32 cellular contexts compared by ENCODE assay signal in the genomic region with DNA sequence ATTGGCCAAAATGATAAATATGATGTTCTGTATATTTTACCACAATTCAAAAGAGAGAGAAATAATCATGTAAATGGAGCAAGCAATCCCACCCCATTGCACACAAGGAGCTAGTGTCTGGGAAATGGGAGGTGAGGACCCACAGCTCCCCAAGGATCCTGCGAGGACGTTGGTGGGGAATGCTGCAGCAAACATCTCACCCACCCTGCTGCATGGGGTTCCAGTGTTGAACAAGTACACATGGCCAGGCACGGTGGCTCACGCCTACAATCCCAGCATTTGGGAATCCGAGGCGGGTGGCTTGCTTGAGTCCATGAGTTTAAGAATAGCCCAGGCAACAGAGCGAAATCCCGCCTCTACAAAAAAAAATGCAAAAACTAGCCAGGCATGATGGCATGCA. TPM values are rescaled to one million over a fixed set of nuclear protein-coding genes. Genes with fewer than 3 reads are reported as not detected.
DNase-seq lines count a peak whose midpoint lies in the region; ATAC-seq, FAIRE-seq and TF ChIP-seq lines count a peak whose summit lies in the region.
"Had no signal": no experiment of that assay in that cellular context is flagged by ENCODE, and none has a peak within 500 bp of the region (broad histone marks: within the 10 kb centered on the region; RNA-seq: fewer than 3 reads in every experiment).

No MANE protein-coding gene starts in this region.

- no peak for FAIRE-seq in H1 (lab: Jason Lieb, UNC)
- FAIRE-seq: GM18507 had no signal

- no peak overlapping the region for H3K4me2 ChIP-seq in H1 (ENCODE audit: insufficient read depth in 1 of 2, low read depth in 2 of 2, low read length in 2 of 2)

- no peak overlapping the region for H3K4me3 ChIP-seq in H1 (ENCODE audit: extremely low read depth in 1 of 4, insufficient read depth in 2 of 4, low read depth in 3 of 4, low read length in 4 of 4)
- H3K4me3 ChIP-seq: cardiac muscle cell, HAP-1, ovary, right atrium auricular region, upper lobe of right lung had no signal

- H4K20me1 ChIP-seq in H1 (replicated peaks in 1 of 2; ENCODE audit: control insufficient read depth in 1 of 2, insufficient read depth in 2 of 2, low read length in 2 of 2), result no peaks in the 10 kb centered on the region

- no peaks in the 10 kb centered on the region for H3K27me3 Mint-ChIP-seq in activated naive CD4-positive, alpha-beta T cell treated with anti-CD3 and anti-CD28 coated beads for 36 hours (ENCODE audit: low read depth)
- H3K27me3 Mint-ChIP-seq in T-helper 17 cell, result no peaks in the 10 kb centered on the region
- H3K27me3 Mint-ChIP-seq in stimulated activated memory B cell treated with anti-CD40 and anti-IgM and Interleukin-4, amounts not matched to agents 10 μg/mL and 1 μg/mL and 100 μg/mL, for 72 hours, result no peaks in the 10 kb centered on the region

- H3K23ac ChIP-seq in H1 (ENCODE audit: insufficient read length), result no peak overlapping the region

- no peak overlapping the region for H3K27ac ChIP-seq in H1 (ENCODE audit: low read depth, low read length)
- H3K27ac ChIP-seq: cardiac muscle cell, ovary, right atrium auricular region, RWPE1, upper lobe of right lung, WERI-Rb-1 had no signal

- H3K4me1 ChIP-seq in H1 (replicated peaks in 1 of 4; ENCODE audit: control insufficient read depth in 3 of 4, insufficient read depth in 4 of 4, low read length in 3 of 4), result no peaks in the 10 kb centered on the region; a peak in 1 of 7 replicates
- H3K4me1 ChIP-seq: HAP-1 had no signal

- H3K4me1 Mint-ChIP-seq in activated naive CD4-positive, alpha-beta T cell treated with anti-CD3 and anti-CD28 coated beads for 36 hours (ENCODE audit: low read depth), result peaks cover 65% of the 10 kb centered on the region
- peaks cover 55% of the 10 kb centered on the region for H3K4me1 Mint-ChIP-seq in T-helper 17 cell
- peaks cover 83% of the 10 kb centered on the region for H3K4me1 Mint-ChIP-seq in stimulated activated memory B cell treated with anti-CD40 and anti-IgM and Interleukin-4, amounts not matched to agents 10 μg/mL and 1 μg/mL and 100 μg/mL, for 72 hours

- ATAC-seq in T-helper 17 cell (no peak), GM21737 (IDR thresholded peaks at IDR 0.05; ENCODE audit: unreplicated experiment) (no peak)
- no peak for ATAC-seq in stimulated activated memory B cell treated with anti-CD40 and anti-IgM and Interleukin-4, amounts not matched to agents 10 μg/mL and 1 μg/mL and 100 μg/mL, for 72 hours
- ATAC-seq: left cardiac atrium, SK-N-SH treated with all-trans-retinoic acid at 6 μM for 48 hours, upper lobe of right lung had no signal

- no peak overlapping the region for H3K9ac ChIP-seq in H1 (replicated peaks in 1 of 4; ENCODE audit: extremely low read depth in 1 of 4, low read depth in 3 of 4, low read length in 3 of 4)

- WGBS in H1 (ENCODE audit: extremely low coverage in 1 of 2, insufficient coverage in 1 of 2, insufficient read length in 1 of 2, insufficient replicate concordance in 2 of 2, low coverage in 1 of 2, low lambda C conversion rate in 2 of 2, missing lambda C conversion rate in 1 of 2), 2 experiments, result 86% methylated on average over 8 of the region's 8 CpGs; no CpG with 5 or more reads in 1 of the 2 experiments

- no peaks in the 10 kb centered on the region for H3K36me3 ChIP-seq in H1 (ENCODE audit: control insufficient read depth in 2 of 4, insufficient read depth in 4 of 4, low read length in 3 of 4)
- H3K36me3 ChIP-seq: cardiac muscle cell, ovary, WERI-Rb-1 had no signal

- peaks cover 20% of the 10 kb centered on the region for H3K36me3 Mint-ChIP-seq in activated naive CD4-positive, alpha-beta T cell treated with anti-CD3 and anti-CD28 coated beads for 36 hours (ENCODE audit: low read depth)
- H3K36me3 Mint-ChIP-seq in T-helper 17 cell (ENCODE audit: low read depth), result peaks cover 4% of the 10 kb centered on the region
- H3K36me3 Mint-ChIP-seq in stimulated activated memory B cell treated with anti-CD40 and anti-IgM and Interleukin-4, amounts not matched to agents 10 μg/mL and 1 μg/mL and 100 μg/mL, for 72 hours, result peaks cover 50% of the 10 kb centered on the region

- H3K4ac ChIP-seq in H1 (replicated peaks; ENCODE audit: insufficient read length, low read depth, low read length), result no peak overlapping the region

- H3K14ac ChIP-seq in H1 (ENCODE audit: insufficient read length), result no peak overlapping the region

- no peak overlapping the region for H4K5ac ChIP-seq in H1 (ENCODE audit: insufficient read length, low read depth, low read length)

- no peak for TF ChIP-seq EP300 in H1 (IDR thresholded peaks at IDR 0.05; ENCODE audit: borderline replicate concordance in 1 of 2, low read depth in 2 of 2, low read length in 2 of 2)

- TF ChIP-seq POLR2A in H1 (IDR thresholded peaks at IDR 0.05; ENCODE audit: control extremely low read depth in 1 of 2, low read depth in 2 of 2, low read length in 2 of 2), result no peak

- H2BK12ac ChIP-seq in H1 (ENCODE audit: low read depth, low read length), result peak overlapping the region; percentile 50; the same call in 1 of the 2 replicates

- no peak overlapping the region for H2BK120ac ChIP-seq in H1 (replicated peaks; ENCODE audit: low read depth, low read length)

- H3K27ac Mint-ChIP-seq in activated naive CD4-positive, alpha-beta T cell treated with anti-CD3 and anti-CD28 coated beads for 36 hours, result peak overlapping the region; percentile 24
- peak overlapping the region; percentile 78 for H3K27ac Mint-ChIP-seq in T-helper 17 cell
- H3K27ac Mint-ChIP-seq in stimulated activated memory B cell treated with anti-CD40 and anti-IgM and Interleukin-4, amounts not matched to agents 10 μg/mL and 1 μg/mL and 100 μg/mL, for 72 hours, result peak overlapping the region; percentile 57

- H2BK20ac ChIP-seq in H1 (ENCODE audit: low read length), result no peak overlapping the region

- no peaks in the 10 kb centered on the region for H3K9me3 Mint-ChIP-seq in activated naive CD4-positive, alpha-beta T cell treated with anti-CD3 and anti-CD28 coated beads for 36 hours
- no peaks in the 10 kb centered on the region for H3K9me3 Mint-ChIP-seq in stimulated activated memory B cell treated with anti-CD40 and anti-IgM and Interleukin-4, amounts not matched to agents 10 μg/mL and 1 μg/mL and 100 μg/mL, for 72 hours
- H3K9me3 Mint-ChIP-seq: activated T-helper 2 cell treated with anti-CD3 and anti-CD28 coated beads, Interferon-gamma antibody, Interleukin-2, Interleukin-4, amounts not matched to agents 10 μg/mL and 5 μg/mL and 100 μg/mL, durations not matched to agents 14 hours and 24 hours and 36 hours had no signal

- H2AFZ ChIP-seq in H1 (ENCODE audit: low read length), result no peak overlapping the region

- no peaks in the 10 kb centered on the region for H3K27me3 ChIP-seq in H1 (replicated peaks in 1 of 4; ENCODE audit: control insufficient read depth in 3 of 4, extremely low read depth in 1 of 4, insufficient read depth in 3 of 4, low read length in 3 of 4)
- H3K27me3 ChIP-seq: cardiac muscle cell, ovary, right atrium auricular region, upper lobe of right lung had no signal

- no peak overlapping the region for H3K4me3 Mint-ChIP-seq in activated naive CD4-positive, alpha-beta T cell treated with anti-CD3 and anti-CD28 coated beads for 36 hours
- H3K4me3 Mint-ChIP-seq in T-helper 17 cell, result peak overlapping the region; percentile 47
- H3K4me3 Mint-ChIP-seq in stimulated activated memory B cell treated with anti-CD40 and anti-IgM and Interleukin-4, amounts not matched to agents 10 μg/mL and 1 μg/mL and 100 μg/mL, for 72 hours, result no peak overlapping the region
- H3K4me3 Mint-ChIP-seq: CD14-positive monocyte had no signal

- intact Hi-C loops in activated naive CD4-positive, alpha-beta T cell treated with anti-CD3 and anti-CD28 coated beads for 36 hours (cut with micrococcal nuclease), result no loop called here

- POLR2A ChIA-PET in H1 (lab: Charles Lee; ENCODE audit: partially characterized antibody) (interaction anchor here (1.3 kb wide), 1 partner anchor 15 kb away, joined by 4 read pairs; no protein-coding TSS in a partner anchor), HEK293T (lab: Yijun Ruan, JAX) (no interaction called here)

- CTCF ChIA-PET in activated naive CD4-positive, alpha-beta T cell treated with anti-CD3 and anti-CD28 coated beads for 36 hours (lab: Charles Lee), result interaction anchor here (0.9 to 1.9 kb wide), 2 partner anchors 14 to 19 kb away, joined by 3 to 4 read pairs; no protein-coding TSS in a partner anchor
- CTCF ChIA-PET in H1 (lab: Charles Lee; ENCODE audit: partially characterized antibody), result interaction anchor here (0.6 to 1.4 kb wide), 3 partner anchors 36 to 58 kb away, joined by 3 to 4 read pairs (median 3); no protein-coding TSS in a partner anchor
- CTCF ChIA-PET in HEK293T (lab: Yijun Ruan, JAX), result interaction anchor here (0.6 kb wide), 1 partner anchor 52 kb away, joined by 3 read pairs; no protein-coding TSS in a partner anchor

- no peak overlapping the region for H2BK15ac ChIP-seq in H1 (ENCODE audit: low read length)

- DNase-seq in activated naive CD4-positive, alpha-beta T cell treated with anti-CD3 and anti-CD28 coated beads for 36 hours, result no peak
- DNase-seq in activated naive CD4-positive, alpha-beta T cell treated with anti-CD3 and anti-CD28 coated beads, Interleukin-2, amount 50 U/mL, for 16 hours, result no peak
- DNase-seq in T-helper 17 cell (no peak), H1 (ENCODE audit: low read depth in 1 of 2, low spot score in 2 of 2) (no peak), HEK293T (ENCODE audit: extremely low spot score) (no peak), NOMO-1 treated with dmso at 0.1 percent for 144 hours (lab: John Stamatoyannopoulos, UW; ENCODE audit: unreplicated experiment) (no peak)
- DNase-seq: ACHN; anterior cingulate cortex; DMS153; head of caudate nucleus; KBM-7; left cardiac atrium; NCI-H1436; NCI-H2171 treated with DMSO at 0.1 percent for 48 hours; NCI-H526; ovary; stimulated activated CD4-positive, alpha-beta T cell treated with anti-CD3 and anti-CD28 coated beads, Interleukin-12 subunit alpha, Interleukin-12 subunit beta, amount 100 ng/mL, for 4 hours; upper lobe of right lung; WERI-Rb-1 had no signal

- TF ChIP-seq RAD21 in H1 (IDR thresholded peaks at IDR 0.05 in 1 of 2, conservative IDR thresholded peaks at IDR 0.05 in 1 of 2; ENCODE audit: low read depth in 2 of 2, low read length in 2 of 2), result no peak

- H3K23me2 ChIP-seq in H1 (ENCODE audit: low read depth, low read length), result no peaks in the 10 kb centered on the region

- no peak overlapping the region for H2AK5ac ChIP-seq in H1 (ENCODE audit: low read depth, low read length)

- no peak overlapping the region for H2BK5ac ChIP-seq in H1 (ENCODE audit: low read depth, low read length)

- no peak overlapping the region for H4K8ac ChIP-seq in H1 (ENCODE audit: extremely low read depth, insufficient read depth, low read length)

- H3K79me1 ChIP-seq in H1 (ENCODE audit: low read depth, low read length), result no peaks in the 10 kb centered on the region; the same call in 1 of the 2 replicates

- no peak overlapping the region for H3K56ac ChIP-seq in H1 (replicated peaks; ENCODE audit: insufficient read length, low read depth, low read length)

- H3K9me3 ChIP-seq in T-helper 17 cell (ENCODE audit: control insufficient read depth, low read length, poor library complexity, severe bottlenecking) (no peaks in the 10 kb centered on the region), H1 (ENCODE audit: insufficient read depth in 2 of 2, low read depth in 1 of 2, low read length in 1 of 2) (no peaks in the 10 kb centered on the region)
- H3K9me3 ChIP-seq: HAP-1, ovary, right atrium auricular region, upper lobe of right lung had no signal

- no peaks in the 10 kb centered on the region for H3K79me2 ChIP-seq in H1 (ENCODE audit: control insufficient read depth in 1 of 2, insufficient read depth in 2 of 2, low read length in 2 of 2)

- no peak overlapping the region for H4K91ac ChIP-seq in H1 (replicated peaks; ENCODE audit: insufficient read length, low read length)

- H3K18ac ChIP-seq in H1 (ENCODE audit: extremely low read depth, low read length), result no peak overlapping the region

- TF ChIP-seq CTCF in H1 (IDR thresholded peaks at IDR 0.05; ENCODE audit: control extremely low read depth in 1 of 3, insufficient read depth in 1 of 3, low read depth in 1 of 3, low read length in 3 of 3), result no peak

RNA-seq across cellular contexts. Expression of a gene that starts 29.0 kb away (rescaled TPM):
- 10 to 100 TPM; 44.7 to 55.1 TPM for total RNA-seq in activated naive CD4-positive, alpha-beta T cell treated with anti-CD3 and anti-CD28 coated beads for 36 hours
- total RNA-seq in T-helper 17 cell, result 100 to 1,000 TPM; 403 to 408 TPM
- total RNA-seq in H1 (2021; fragmentation: NEBNext Ultra II Directional; extraction: Animal tissue kit (Norgen Biotek cat#: 25700)), result 20.8 and 21.4 TPM in 2 replicates
- polyA plus RNA-seq in H1 (2011; rRNA removed), result 10.5 and 11.2 TPM in 2 replicates
- 9.1 TPM for polyA plus RNA-seq in H1 (2011; cell fraction: cytosol; rRNA removed)
- 23.7 TPM for polyA plus RNA-seq in H1 (2011; cell fraction: nucleus; rRNA removed)
- polyA plus RNA-seq in H1 (2012, experiment 1 of 2), result 13.1 to 18.3 TPM (median 14.2 TPM) in 4 replicates
- 10.4 TPM for polyA plus RNA-seq in H1 (2012, experiment 2 of 2)
- polyA plus RNA-seq in H1 (2013, experiment 1 of 2), result 10.8 TPM
- 9.6 TPM for polyA plus RNA-seq in H1 (2013, experiment 2 of 2)
- polyA minus RNA-seq in H1 (2011; rRNA and poly(A)+ RNA removed), result 10.5 and 10.7 TPM in 2 replicates
- polyA minus RNA-seq in H1 (2011; cell fraction: cytosol; rRNA and poly(A)+ RNA removed), result 16.5 TPM
- 21.9 TPM for polyA minus RNA-seq in H1 (2011; cell fraction: nucleus; rRNA and poly(A)+ RNA removed)

RNA-seq across cellular contexts. Expression of a gene that starts 35.0 kb away (rescaled TPM):
- total RNA-seq in activated naive CD4-positive, alpha-beta T cell treated with anti-CD3 and anti-CD28 coated beads for 36 hours, result not detected
- not detected for total RNA-seq in T-helper 17 cell
- total RNA-seq in H1 (2021; fragmentation: NEBNext Ultra II Directional; extraction: Animal tissue kit (Norgen Biotek cat#: 25700)), result not detected in 2 replicates
- not detected in 2 replicates for polyA plus RNA-seq in H1 (2011; rRNA removed)
- polyA plus RNA-seq in H1 (2011; cell fraction: cytosol; rRNA removed), result not detected
- polyA plus RNA-seq in H1 (2011; cell fraction: nucleus; rRNA removed), result not detected
- polyA plus RNA-seq in H1 (2012, experiment 1 of 2), result not detected in 4 replicates
- not detected for polyA plus RNA-seq in H1 (2012, experiment 2 of 2)
- not detected for polyA plus RNA-seq in H1 (2013, experiment 1 of 2)
- polyA plus RNA-seq in H1 (2013, experiment 2 of 2), result not detected
- polyA minus RNA-seq in H1 (2011; rRNA and poly(A)+ RNA removed), result not detected in 2 replicates
- not detected for polyA minus RNA-seq in H1 (2011; cell fraction: cytosol; rRNA and poly(A)+ RNA removed)
- not detected for polyA minus RNA-seq in H1 (2011; cell fraction: nucleus; rRNA and poly(A)+ RNA removed)
- total RNA-seq: activated T-helper 2 cell treated with anti-CD3 and anti-CD28 coated beads, Interferon-gamma antibody, Interleukin-2, Interleukin-4, amounts not matched to agents 10 μg/mL and 5 μg/mL and 100 μg/mL, durations not matched to agents 14 hours and 24 hours and 36 hours; cardiac muscle cell; dermis microvascular lymphatic vessel endothelial cell; G401; HT-29; left cardiac atrium; ovary; right atrium auricular region; upper lobe of right lung had no signal
- polyA plus RNA-seq: cardiac muscle cell, CD14-positive monocyte, ovary had no signal

Comparison
In these comparisons a context has a peak if more than half of its experiments do, and no peak if none do; other contexts are left out.
1. H3K27ac Mint-ChIP-seq: peak in every context shown above with its lines; median percentile 78 in T-helper 17 cell; 57 in stimulated activated memory B cell treated with anti-CD40 and anti-IgM and Interleukin-4, amounts not matched to agents 10 μg/mL and 1 μg/mL and 100 μg/mL, for 72 hours; 24 in activated naive CD4-positive, alpha-beta T cell treated with anti-CD3 and anti-CD28 coated beads for 36 hours.
2. RNA of a gene that starts 29.0 kb away (total RNA-seq): 403 to 408 TPM in T-helper 17 cell; 44.7 to 55.1 TPM in activated naive CD4-positive, alpha-beta T cell treated with anti-CD3 and anti-CD28 coated beads for 36 hours and 20.8 to 21.4 TPM in H1; every median in the first group is over 4 times any median in the second.